8 cellular contexts compared by ENCODE assay signal in the genomic region with DNA sequence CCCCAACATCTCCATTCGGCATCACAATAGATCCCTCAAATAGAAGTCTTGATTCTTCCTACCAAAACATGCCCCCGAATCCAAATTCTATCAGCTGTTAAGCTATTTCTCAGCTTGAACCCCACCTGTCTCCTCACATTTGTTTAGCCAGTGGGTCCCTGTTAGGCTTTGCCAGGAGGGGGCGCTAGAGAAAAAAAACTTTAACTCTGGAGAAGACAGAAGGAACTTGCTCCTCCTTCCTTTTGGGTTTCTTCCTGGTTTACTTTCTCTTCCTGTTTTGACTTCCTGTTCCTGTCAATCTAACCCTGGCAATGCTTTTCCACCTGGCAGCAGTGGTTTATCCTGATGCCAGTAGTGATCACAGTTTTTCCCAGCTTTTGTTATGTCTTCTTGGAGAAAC.
DNase-seq lines count a peak whose midpoint lies in the region; ATAC-seq and TF ChIP-seq lines count a peak whose summit lies in the region.

No MANE protein-coding gene starts in this region.

- H3K27ac ChIP-seq in breast epithelium (no peak overlapping the region), adrenal gland (no peak overlapping the region)

- 43 to 56% (median 51%) methylated on average over 3 of the region's 3 CpGs for WGBS in adrenal gland, 4 donors

- H3K27me3 ChIP-seq in breast epithelium (no peaks in the 10 kb centered on the region), adrenal gland (no peaks in the 10 kb centered on the region)

- H3K9me3 ChIP-seq in breast epithelium (no peaks in the 10 kb centered on the region), adrenal gland (replicated peaks in 1 of 3) (no peaks in the 10 kb centered on the region)

- intact Hi-C loops in MCF 10A (cut with micrococcal nuclease): loop anchor here (1.0 to 10.0 kb wide), 3 partner anchors 96 to 386 kb away; a partner anchor contains a TSS
- intact Hi-C loops in breast epithelium (cut with DNase I; ENCODE audit: low total_unique reads): no loop called here
- intact Hi-C loops in adrenal gland (cut with DNase I): loop anchor here in 1 of 2 donors (10.0 kb wide), 1 partner anchor 276 kb away; no protein-coding TSS in a partner anchor

- CTCF ChIA-PET in MCF 10A (lab: Yijun Ruan, JAX): interaction anchor here (0.6 to 4.4 kb wide), 13 partner anchors 10 to 1757 kb away, joined by 3 to 29 read pairs (median 3); no protein-coding TSS in a partner anchor

- no peak for ATAC-seq in GM18502 (IDR thresholded peaks at IDR 0.05; ENCODE audit: poor library complexity, unreplicated experiment)

- TF ChIP-seq CTCF in MCF 10A (IDR thresholded peaks at IDR 0.05; ENCODE audit: unreplicated experiment) (peak; percentile 83), breast epithelium (IDR thresholded peaks at IDR 0.05) (no peak), NB4 (IDR thresholded peaks at IDR 0.05; ENCODE audit: low read depth, low read length) (peak; percentile 67), adrenal gland (IDR thresholded peaks at IDR 0.05) (peak; percentile 43 to 65 (median 54))

- POLR2A ChIA-PET in MCF 10A (lab: Yijun Ruan, JAX): interaction anchor here (0.6 to 1.2 kb wide), 3 partner anchors 8 to 57 kb away, joined by 3 to 5 read pairs (median 3); no protein-coding TSS in a partner anchor

- H3K27me3 Mint-ChIP-seq in MCF 10A (ENCODE audit: insufficient read depth, unreplicated experiment): no peaks in the 10 kb centered on the region

- peaks cover 13% of the 10 kb centered on the region for H3K9me3 Mint-ChIP-seq in MCF 10A (ENCODE audit: unreplicated experiment)

- H3K4me1 Mint-ChIP-seq in MCF 10A (ENCODE audit: insufficient read depth, unreplicated experiment): peaks cover 14% of the 10 kb centered on the region

- no peak for TF ChIP-seq POLR2A in breast epithelium (IDR thresholded peaks at IDR 0.05)
- TF ChIP-seq POLR2A in NB4 (IDR thresholded peaks at IDR 0.05; ENCODE audit: extremely low read depth, insufficient read length): no peak
- TF ChIP-seq POLR2A in adrenal gland (IDR thresholded peaks at IDR 0.05): no peak

- no peak overlapping the region for H3K4me3 ChIP-seq in breast epithelium
- no peak overlapping the region for H3K4me3 ChIP-seq in NB4 (ENCODE audit: low read depth, low read length)
- H3K4me3 ChIP-seq in adrenal gland: no peak overlapping the region

- H3K4me1 ChIP-seq in breast epithelium: no peaks in the 10 kb centered on the region
- no peaks in the 10 kb centered on the region for H3K4me1 ChIP-seq in adrenal gland (replicated peaks in 1 of 2)

- no peaks in the 10 kb centered on the region for H3K36me3 Mint-ChIP-seq in MCF 10A (ENCODE audit: insufficient read depth, unreplicated experiment)

- BruUV-seq in MCF 10A (replicated peaks; lab: Mats Ljungman, UMichigan): no TSS peak

- DNase-seq in MCF 10A (ENCODE audit: unreplicated experiment): peak; percentile 83
- DNase-seq in breast epithelium (ENCODE audit: low spot score in 2 of 2): no peak
- DNase-seq in NB4 (ENCODE audit: low read depth): peak; percentile 52
- peak; percentile 26 to 64 (median 53) for DNase-seq in adrenal gland
- DNase-seq in medulla oblongata (ENCODE audit: extremely low spot score): peak; percentile 54
- no peak for DNase-seq in NK-92 (lab: John Stamatoyannopoulos, UW; ENCODE audit: unreplicated experiment)
- DNase-seq in retina: no peak

- no peak overlapping the region for H3K4me3 Mint-ChIP-seq in MCF 10A (ENCODE audit: unreplicated experiment)

- H3K36me3 ChIP-seq in breast epithelium (no peaks in the 10 kb centered on the region), adrenal gland (replicated peaks in 1 of 2) (no peaks in the 10 kb centered on the region)

- H3K27ac Mint-ChIP-seq in MCF 10A (ENCODE audit: low read depth, unreplicated experiment): no peak overlapping the region

Comparison
In these comparisons a context has a peak if more than half of its experiments do, and no peak if none do; other contexts are left out.
1. DNase-seq: peak in MCF 10A (single experiment), NB4 (single experiment), adrenal gland (7 of 7) and medulla oblongata (single experiment); none in breast epithelium (0 of 2), NK-92 (single experiment) and retina (single experiment).
2. CTCF ChIP-seq: peak in MCF 10A (single experiment), NB4 (single experiment) and adrenal gland (6 of 6); none in breast epithelium (0 of 3).